Comparison of ENCODE assay signal across 2 cellular contexts in the genomic region with DNA sequence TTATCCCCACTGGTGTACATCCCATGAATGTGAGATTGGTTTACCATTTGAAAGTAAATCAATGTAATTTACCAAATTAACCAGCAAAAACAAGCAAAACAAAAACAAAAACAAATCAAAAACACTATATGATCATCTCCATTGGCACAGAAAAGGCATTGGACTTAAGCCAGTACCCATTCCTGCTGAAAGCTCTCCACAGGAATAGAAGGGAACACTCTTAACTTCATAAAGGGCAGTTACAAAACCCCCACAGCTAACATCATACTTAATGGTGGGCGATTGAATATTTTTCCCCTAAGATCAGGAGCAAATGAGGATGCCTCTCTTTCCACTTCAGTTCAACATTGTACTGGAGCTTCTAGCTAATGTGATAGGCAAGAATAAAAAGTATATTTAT.
TF ChIP-seq lines count a peak whose summit lies in the region.

No MANE protein-coding gene starts in this region.

TF ChIP-seq in SK-N-SH, 30 proteins besides CTCF, POLR2A, EP300 and RAD21:
- TF ChIP-seq, protein P1, sequence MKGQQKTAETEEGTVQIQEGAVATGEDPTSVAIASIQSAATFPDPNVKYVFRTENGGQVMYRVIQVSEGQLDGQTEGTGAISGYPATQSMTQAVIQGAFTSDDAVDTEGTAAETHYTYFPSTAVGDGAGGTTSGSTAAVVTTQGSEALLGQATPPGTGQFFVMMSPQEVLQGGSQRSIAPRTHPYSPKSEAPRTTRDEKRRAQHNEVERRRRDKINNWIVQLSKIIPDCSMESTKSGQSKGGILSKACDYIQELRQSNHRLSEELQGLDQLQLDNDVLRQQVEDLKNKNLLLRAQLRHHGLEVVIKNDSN (IDR thresholded peaks at IDR 0.05; ENCODE audit: borderline replicate concordance, low read depth): no peak
- TF ChIP-seq, protein P2, sequence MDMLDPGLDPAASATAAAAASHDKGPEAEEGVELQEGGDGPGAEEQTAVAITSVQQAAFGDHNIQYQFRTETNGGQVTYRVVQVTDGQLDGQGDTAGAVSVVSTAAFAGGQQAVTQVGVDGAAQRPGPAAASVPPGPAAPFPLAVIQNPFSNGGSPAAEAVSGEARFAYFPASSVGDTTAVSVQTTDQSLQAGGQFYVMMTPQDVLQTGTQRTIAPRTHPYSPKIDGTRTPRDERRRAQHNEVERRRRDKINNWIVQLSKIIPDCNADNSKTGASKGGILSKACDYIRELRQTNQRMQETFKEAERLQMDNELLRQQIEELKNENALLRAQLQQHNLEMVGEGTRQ (IDR thresholded peaks at IDR 0.05; ENCODE audit: borderline replicate concordance, low read depth, low read length): no peak
- no peak for TF ChIP-seq JUND (IDR thresholded peaks at IDR 0.05)
- TF ChIP-seq, protein P3, sequence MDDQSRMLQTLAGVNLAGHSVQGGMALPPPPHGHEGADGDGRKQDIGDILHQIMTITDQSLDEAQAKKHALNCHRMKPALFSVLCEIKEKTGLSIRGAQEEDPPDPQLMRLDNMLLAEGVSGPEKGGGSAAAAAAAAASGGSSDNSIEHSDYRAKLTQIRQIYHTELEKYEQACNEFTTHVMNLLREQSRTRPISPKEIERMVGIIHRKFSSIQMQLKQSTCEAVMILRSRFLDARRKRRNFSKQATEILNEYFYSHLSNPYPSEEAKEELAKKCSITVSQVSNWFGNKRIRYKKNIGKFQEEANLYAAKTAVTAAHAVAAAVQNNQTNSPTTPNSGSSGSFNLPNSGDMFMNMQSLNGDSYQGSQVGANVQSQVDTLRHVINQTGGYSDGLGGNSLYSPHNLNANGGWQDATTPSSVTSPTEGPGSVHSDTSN (IDR thresholded peaks at IDR 0.05): no peak
- TF ChIP-seq EZH2phosphoT487 (IDR thresholded peaks at IDR 0.05; ENCODE audit: borderline replicate concordance, low read depth): no peak
- TF ChIP-seq MXI1 (IDR thresholded peaks at IDR 0.05; ENCODE audit: low read depth, low read length): no peak
- no peak for TF ChIP-seq SIN3A (IDR thresholded peaks at IDR 0.05; ENCODE audit: borderline replicate concordance, low read depth, low read length)
- TF ChIP-seq, protein P4, sequence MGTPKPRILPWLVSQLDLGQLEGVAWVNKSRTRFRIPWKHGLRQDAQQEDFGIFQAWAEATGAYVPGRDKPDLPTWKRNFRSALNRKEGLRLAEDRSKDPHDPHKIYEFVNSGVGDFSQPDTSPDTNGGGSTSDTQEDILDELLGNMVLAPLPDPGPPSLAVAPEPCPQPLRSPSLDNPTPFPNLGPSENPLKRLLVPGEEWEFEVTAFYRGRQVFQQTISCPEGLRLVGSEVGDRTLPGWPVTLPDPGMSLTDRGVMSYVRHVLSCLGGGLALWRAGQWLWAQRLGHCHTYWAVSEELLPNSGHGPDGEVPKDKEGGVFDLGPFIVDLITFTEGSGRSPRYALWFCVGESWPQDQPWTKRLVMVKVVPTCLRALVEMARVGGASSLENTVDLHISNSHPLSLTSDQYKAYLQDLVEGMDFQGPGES (IDR thresholded peaks at IDR 0.05; ENCODE audit: low read depth, low read length): no peak
- no peak for TF ChIP-seq TAF1 (IDR thresholded peaks at IDR 0.05; ENCODE audit: borderline replicate concordance, low read depth, low read length)
- TF ChIP-seq NRF1 (IDR thresholded peaks at IDR 0.05; ENCODE audit: low read depth, low read length): no peak
- TF ChIP-seq, protein P5, sequence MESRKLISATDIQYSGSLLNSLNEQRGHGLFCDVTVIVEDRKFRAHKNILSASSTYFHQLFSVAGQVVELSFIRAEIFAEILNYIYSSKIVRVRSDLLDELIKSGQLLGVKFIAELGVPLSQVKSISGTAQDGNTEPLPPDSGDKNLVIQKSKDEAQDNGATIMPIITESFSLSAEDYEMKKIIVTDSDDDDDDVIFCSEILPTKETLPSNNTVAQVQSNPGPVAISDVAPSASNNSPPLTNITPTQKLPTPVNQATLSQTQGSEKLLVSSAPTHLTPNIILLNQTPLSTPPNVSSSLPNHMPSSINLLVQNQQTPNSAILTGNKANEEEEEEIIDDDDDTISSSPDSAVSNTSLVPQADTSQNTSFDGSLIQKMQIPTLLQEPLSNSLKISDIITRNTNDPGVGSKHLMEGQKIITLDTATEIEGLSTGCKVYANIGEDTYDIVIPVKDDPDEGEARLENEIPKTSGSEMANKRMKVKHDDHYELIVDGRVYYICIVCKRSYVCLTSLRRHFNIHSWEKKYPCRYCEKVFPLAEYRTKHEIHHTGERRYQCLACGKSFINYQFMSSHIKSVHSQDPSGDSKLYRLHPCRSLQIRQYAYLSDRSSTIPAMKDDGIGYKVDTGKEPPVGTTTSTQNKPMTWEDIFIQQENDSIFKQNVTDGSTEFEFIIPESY (IDR thresholded peaks at IDR 0.05; ENCODE audit: borderline replicate concordance, low read depth): no peak
- TF ChIP-seq, protein P6, sequence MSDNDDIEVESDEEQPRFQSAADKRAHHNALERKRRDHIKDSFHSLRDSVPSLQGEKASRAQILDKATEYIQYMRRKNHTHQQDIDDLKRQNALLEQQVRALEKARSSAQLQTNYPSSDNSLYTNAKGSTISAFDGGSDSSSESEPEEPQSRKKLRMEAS (IDR thresholded peaks at IDR 0.05; ENCODE audit: low read depth): no peak
- TF ChIP-seq POLR2AphosphoS5 (IDR thresholded peaks at IDR 0.05; ENCODE audit: low read depth, low read length): no peak

TF ChIP-seq in SK-N-SH treated with all-trans-retinoic acid at 6 μM for 48 hours, 23 proteins besides CTCF, POLR2A, EP300 and RAD21:
- no peak for TF ChIP-seq OSR1 (CRISPR knock-in tag; IDR thresholded peaks at IDR 0.05)
- TF ChIP-seq, protein P7, sequence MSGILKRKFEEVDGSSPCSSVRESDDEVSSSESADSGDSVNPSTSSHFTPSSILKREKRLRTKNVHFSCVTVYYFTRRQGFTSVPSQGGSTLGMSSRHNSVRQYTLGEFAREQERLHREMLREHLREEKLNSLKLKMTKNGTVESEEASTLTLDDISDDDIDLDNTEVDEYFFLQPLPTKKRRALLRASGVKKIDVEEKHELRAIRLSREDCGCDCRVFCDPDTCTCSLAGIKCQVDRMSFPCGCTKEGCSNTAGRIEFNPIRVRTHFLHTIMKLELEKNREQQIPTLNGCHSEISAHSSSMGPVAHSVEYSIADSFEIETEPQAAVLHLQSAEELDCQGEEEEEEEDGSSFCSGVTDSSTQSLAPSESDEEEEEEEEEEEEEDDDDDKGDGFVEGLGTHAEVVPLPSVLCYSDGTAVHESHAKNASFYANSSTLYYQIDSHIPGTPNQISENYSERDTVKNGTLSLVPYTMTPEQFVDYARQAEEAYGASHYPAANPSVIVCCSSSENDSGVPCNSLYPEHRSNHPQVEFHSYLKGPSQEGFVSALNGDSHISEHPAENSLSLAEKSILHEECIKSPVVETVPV (CRISPR knock-in tag; IDR thresholded peaks at IDR 0.05): no peak
- TF ChIP-seq PPARA (CRISPR knock-in tag; IDR thresholded peaks at IDR 0.05; ENCODE audit: borderline replicate concordance): no peak
- TF ChIP-seq, protein P8, sequence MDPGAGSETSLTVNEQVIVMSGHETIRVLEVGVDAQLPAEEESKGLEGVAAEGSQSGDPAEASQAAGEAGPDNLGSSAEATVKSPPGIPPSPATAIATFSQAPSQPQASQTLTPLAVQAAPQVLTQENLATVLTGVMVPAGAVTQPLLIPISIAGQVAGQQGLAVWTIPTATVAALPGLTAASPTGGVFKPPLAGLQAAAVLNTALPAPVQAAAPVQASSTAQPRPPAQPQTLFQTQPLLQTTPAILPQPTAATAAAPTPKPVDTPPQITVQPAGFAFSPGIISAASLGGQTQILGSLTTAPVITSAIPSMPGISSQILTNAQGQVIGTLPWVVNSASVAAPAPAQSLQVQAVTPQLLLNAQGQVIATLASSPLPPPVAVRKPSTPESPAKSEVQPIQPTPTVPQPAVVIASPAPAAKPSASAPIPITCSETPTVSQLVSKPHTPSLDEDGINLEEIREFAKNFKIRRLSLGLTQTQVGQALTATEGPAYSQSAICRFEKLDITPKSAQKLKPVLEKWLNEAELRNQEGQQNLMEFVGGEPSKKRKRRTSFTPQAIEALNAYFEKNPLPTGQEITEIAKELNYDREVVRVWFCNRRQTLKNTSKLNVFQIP (CRISPR knock-in tag; IDR thresholded peaks at IDR 0.05; ENCODE audit: borderline replicate concordance, low read depth): no peak
- TF ChIP-seq ISL1 (CRISPR knock-in tag; IDR thresholded peaks at IDR 0.05): no peak
- TF ChIP-seq RARB (CRISPR knock-in tag; IDR thresholded peaks at IDR 0.05): no peak
- TF ChIP-seq ZNF70 (CRISPR knock-in tag; IDR thresholded peaks at IDR 0.05): no peak
- no peak for TF ChIP-seq ZFP3 (CRISPR knock-in tag; IDR thresholded peaks at IDR 0.05)
- no peak for TF ChIP-seq CSDC2 (CRISPR knock-in tag; IDR thresholded peaks at IDR 0.05)
- no peak for TF ChIP-seq ESRRG (CRISPR knock-in tag; IDR thresholded peaks at IDR 0.05)
- no peak for TF ChIP-seq TOX (CRISPR knock-in tag; IDR thresholded peaks at IDR 0.05; ENCODE audit: borderline replicate concordance)
